ENCODE assay signal across 15 cellular contexts in the genomic region with DNA sequence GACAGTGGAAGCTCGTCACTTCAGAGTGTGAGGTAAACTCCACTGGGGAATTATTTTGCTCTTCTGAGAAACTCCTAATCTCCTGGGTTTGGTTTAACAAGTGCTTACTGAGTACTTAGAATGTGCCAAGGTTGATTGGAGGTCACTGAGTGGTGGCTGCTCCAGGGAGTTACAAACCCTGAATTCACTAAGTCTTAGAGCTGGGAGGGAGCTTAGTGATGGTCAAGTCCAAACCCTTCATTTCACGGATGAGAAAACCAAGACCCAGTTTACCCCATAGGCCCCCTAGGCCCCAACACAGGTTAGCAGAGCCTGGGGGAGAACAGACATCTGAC. TPM values are rescaled to one million over a fixed set of nuclear protein-coding genes. Genes with fewer than 3 reads are reported as not detected.
DNase-seq lines count a peak whose midpoint lies in the region; ATAC-seq, FAIRE-seq and TF ChIP-seq lines count a peak whose summit lies in the region.
"Had no signal": no experiment of that assay in that cellular context is flagged by ENCODE, and none has a peak within 500 bp of the region (broad histone marks: within the 10 kb centered on the region; RNA-seq: fewer than 3 reads in every experiment).

No MANE protein-coding gene starts in this region.

- no peak for TF ChIP-seq POLR2A in GM12892 (IDR thresholded peaks at IDR 0.05; ENCODE audit: low read depth, low read length)

- H3K4me3 Mint-ChIP-seq in activated naive CD4-positive, alpha-beta T cell treated with anti-CD3 and anti-CD28 coated beads, Interleukin-2, amount 50 U/mL, for 24 hours, result no peak overlapping the region
- H3K4me3 Mint-ChIP-seq in IgD-negative memory B cell, result peak overlapping the region in 1 of 4 donors; percentile 58
- H3K4me3 Mint-ChIP-seq in activated naive CD8-positive, alpha-beta T cell treated with anti-CD3 and anti-CD28 coated beads, Interleukin-2, amount 50 U/mL, for 24 hours, result no peak overlapping the region
- no peak overlapping the region for H3K4me3 Mint-ChIP-seq in stimulated activated naive CD8-positive, alpha-beta T cell treated with anti-CD3 and anti-CD28 coated beads, Interleukin-15, Interleukin-2, amounts not matched to agents 100 ng/mL and 50 ng/mL, for 24 hours

- H3K36me3 Mint-ChIP-seq in activated naive CD4-positive, alpha-beta T cell treated with anti-CD3 and anti-CD28 coated beads, Interleukin-2, amount 50 U/mL, for 24 hours, result peaks cover 5% of the 10 kb centered on the region
- peaks cover 5% of the 10 kb centered on the region for H3K36me3 Mint-ChIP-seq in IgD-negative memory B cell
- peaks cover 6% of the 10 kb centered on the region for H3K36me3 Mint-ChIP-seq in activated naive CD8-positive, alpha-beta T cell treated with anti-CD3 and anti-CD28 coated beads, Interleukin-2, amount 50 U/mL, for 24 hours (ENCODE audit: low read depth)
- no peaks in the 10 kb centered on the region for H3K36me3 Mint-ChIP-seq in stimulated activated naive CD8-positive, alpha-beta T cell treated with anti-CD3 and anti-CD28 coated beads, Interleukin-15, Interleukin-2, amounts not matched to agents 100 ng/mL and 50 ng/mL, for 24 hours (ENCODE audit: low read depth)

- peak overlapping the region; percentile 96 for H3K27ac Mint-ChIP-seq in activated naive CD4-positive, alpha-beta T cell treated with anti-CD3 and anti-CD28 coated beads, Interleukin-2, amount 50 U/mL, for 24 hours
- peak overlapping the region; percentile 12 to 87 (median 47) for H3K27ac Mint-ChIP-seq in IgD-negative memory B cell
- peak overlapping the region; percentile 67 for H3K27ac Mint-ChIP-seq in activated naive CD8-positive, alpha-beta T cell treated with anti-CD3 and anti-CD28 coated beads, Interleukin-2, amount 50 U/mL, for 24 hours
- H3K27ac Mint-ChIP-seq in stimulated activated naive CD8-positive, alpha-beta T cell treated with anti-CD3 and anti-CD28 coated beads, Interleukin-15, Interleukin-2, amounts not matched to agents 100 ng/mL and 50 ng/mL, for 24 hours, result peak overlapping the region; percentile 41

- peaks cover 22% of the 10 kb centered on the region for H3K4me1 Mint-ChIP-seq in activated naive CD4-positive, alpha-beta T cell treated with anti-CD3 and anti-CD28 coated beads, Interleukin-2, amount 50 U/mL, for 24 hours
- H3K4me1 Mint-ChIP-seq in IgD-negative memory B cell, result peaks cover 10 to 18% (median 11%) of the 10 kb centered on the region in 3 donors
- H3K4me1 Mint-ChIP-seq in activated naive CD8-positive, alpha-beta T cell treated with anti-CD3 and anti-CD28 coated beads, Interleukin-2, amount 50 U/mL, for 24 hours, result peaks cover 15% of the 10 kb centered on the region
- peaks cover 20% of the 10 kb centered on the region for H3K4me1 Mint-ChIP-seq in stimulated activated naive CD8-positive, alpha-beta T cell treated with anti-CD3 and anti-CD28 coated beads, Interleukin-15, Interleukin-2, amounts not matched to agents 100 ng/mL and 50 ng/mL, for 24 hours (ENCODE audit: low read depth)

- no peak for DNase-seq in activated naive CD4-positive, alpha-beta T cell (lab: John Stamatoyannopoulos, UW)
- no peak for DNase-seq in activated naive CD8-positive, alpha-beta T cell treated with anti-CD3 and anti-CD28 coated beads, Interleukin-2, amount 50 U/mL, for 24 hours
- DNase-seq in GM12892 (ENCODE audit: insufficient read length) (no peak), NCI-H2107 treated with DMSO at 0.1 percent for 48 hours (lab: John Stamatoyannopoulos, UW; ENCODE audit: unreplicated experiment) (no peak)
- DNase-seq: activated CD4-positive, CD25-positive, alpha-beta regulatory T cell treated with anti-CD3 and anti-CD28 coated beads, Interleukin-2, amount 50 U/mL, for 72 hours; esophagus squamous epithelium; hippocampal formation; KBM-7; mesendoderm; NCI-H2081 treated with DMSO at 0.1 percent for 48 hours had no signal

- ATAC-seq in activated naive CD8-positive, alpha-beta T cell treated with anti-CD3 and anti-CD28 coated beads, Interleukin-2, amount 50 U/mL, for 24 hours, result no peak
- ATAC-seq in HG03139 (IDR thresholded peaks at IDR 0.05; ENCODE audit: unreplicated experiment), result no peak

- no peaks in the 10 kb centered on the region for H3K27me3 Mint-ChIP-seq in activated naive CD4-positive, alpha-beta T cell treated with anti-CD3 and anti-CD28 coated beads, Interleukin-2, amount 50 U/mL, for 24 hours
- no peaks in the 10 kb centered on the region for H3K27me3 Mint-ChIP-seq in IgD-negative memory B cell
- no peaks in the 10 kb centered on the region for H3K27me3 Mint-ChIP-seq in activated naive CD8-positive, alpha-beta T cell treated with anti-CD3 and anti-CD28 coated beads, Interleukin-2, amount 50 U/mL, for 24 hours
- H3K27me3 Mint-ChIP-seq in stimulated activated naive CD8-positive, alpha-beta T cell treated with anti-CD3 and anti-CD28 coated beads, Interleukin-15, Interleukin-2, amounts not matched to agents 100 ng/mL and 50 ng/mL, for 24 hours, result no peaks in the 10 kb centered on the region

- H3K9me3 Mint-ChIP-seq in activated naive CD4-positive, alpha-beta T cell treated with anti-CD3 and anti-CD28 coated beads, Interleukin-2, amount 50 U/mL, for 24 hours, result no peaks in the 10 kb centered on the region
- H3K9me3 Mint-ChIP-seq in IgD-negative memory B cell, result no peaks in the 10 kb centered on the region
- H3K9me3 Mint-ChIP-seq in activated naive CD8-positive, alpha-beta T cell treated with anti-CD3 and anti-CD28 coated beads, Interleukin-2, amount 50 U/mL, for 24 hours, result no peaks in the 10 kb centered on the region
- no peaks in the 10 kb centered on the region for H3K9me3 Mint-ChIP-seq in stimulated activated naive CD8-positive, alpha-beta T cell treated with anti-CD3 and anti-CD28 coated beads, Interleukin-15, Interleukin-2, amounts not matched to agents 100 ng/mL and 50 ng/mL, for 24 hours

- no peak for FAIRE-seq in GM12892 (lab: Jason Lieb, UNC)
- FAIRE-seq: colon had no signal

RNA-seq across cellular contexts. Expression of a gene that starts 52.0 kb away (rescaled TPM):
- polyA plus RNA-seq in IgD-negative memory B cell, result 1.2 TPM
- polyA plus RNA-seq in GM12892 (2012; ENCODE audit: missing spikeins), result 0.91 TPM

Comparison
In these comparisons a context has a peak if more than half of its experiments do, and no peak if none do; other contexts are left out.
1. H3K27ac Mint-ChIP-seq: peak in every context shown above with its lines; median percentile 96 in activated naive CD4-positive, alpha-beta T cell treated with anti-CD3 and anti-CD28 coated beads, Interleukin-2, amount 50 U/mL, for 24 hours; 67 in activated naive CD8-positive, alpha-beta T cell treated with anti-CD3 and anti-CD28 coated beads, Interleukin-2, amount 50 U/mL, for 24 hours; 47 in IgD-negative memory B cell; 41 in stimulated activated naive CD8-positive, alpha-beta T cell treated with anti-CD3 and anti-CD28 coated beads, Interleukin-15, Interleukin-2, amounts not matched to agents 100 ng/mL and 50 ng/mL, for 24 hours.